ENCODE assay signal across 14 cellular contexts in genomic region chr20:49986049-49986448, GRCh38. TPM values are rescaled to one million over a fixed set of nuclear protein-coding genes. Genes with fewer than 3 reads are reported as not detected.
A peak's percentile ranks its signal among the peaks of the same experiment; 100 is the strongest.
DNase-seq lines count a peak whose midpoint lies in the region; ATAC-seq, FAIRE-seq and TF ChIP-seq lines count a peak whose summit lies in the region.
"Had no signal": no experiment of that assay in that cellular context is flagged by ENCODE, and none has a peak within 500 bp of the region (broad histone marks: within the 10 kb centered on the region; RNA-seq: fewer than 3 reads in every experiment).

No MANE protein-coding gene starts in this region.

- no peaks in the 10 kb centered on the region for H3K36me3 ChIP-seq in GM23338 (ENCODE audit: insufficient read depth)
- no peaks in the 10 kb centered on the region for H3K36me3 ChIP-seq in stomach smooth muscle (ENCODE audit: control insufficient read depth in 2 of 2, insufficient read depth in 2 of 2, low read length in 2 of 2)
- no peaks in the 10 kb centered on the region for H3K36me3 ChIP-seq in pancreas

- H3K27me3 Mint-ChIP-seq in GM23338 (ENCODE audit: insufficient read depth, low read depth, poor library complexity) = peaks cover 36% of the 10 kb centered on the region
- H3K27me3 Mint-ChIP-seq in glutamatergic neuron (ENCODE audit: unreplicated experiment) = peaks cover 2% of the 10 kb centered on the region

- H3K4me3 Mint-ChIP-seq in GM23338 (peak overlapping the region; percentile 30; the same call in 2 of the 3 replicates), glutamatergic neuron (ENCODE audit: unreplicated experiment) (peak overlapping the region; percentile 38)
- H3K4me3 Mint-ChIP-seq: activated CD4-positive, alpha-beta memory T cell treated with anti-CD3 and anti-CD28 coated beads, Interleukin-2, amount 10 ng/mL, durations not matched to agents 7 days and 5 days had no signal

- 0 out of 2 replicates have a peak, but pooled peaks cover 11% of the 10 kb centered on the region for H3F3A ChIP-seq in GM23338 (replicated peaks; ENCODE audit: low read depth)

- intact Hi-C loops in pancreas (cut with DNase I) = loop anchor here in 2 of 3 donors (10.0 kb wide), 2 partner anchors 169 to 189 kb away; partner anchors contain the start of gene PEDS1 (in 1 of the 2)

- H3K27ac Mint-ChIP-seq in GM23338 = no peak overlapping the region; the same call in 1 of the 2 replicates
- H3K27ac Mint-ChIP-seq in glutamatergic neuron (ENCODE audit: unreplicated experiment) = no peak overlapping the region
- H3K27ac Mint-ChIP-seq: activated CD4-positive, alpha-beta memory T cell treated with anti-CD3 and anti-CD28 coated beads, Interleukin-2, amount 10 ng/mL, durations not matched to agents 7 days and 5 days had no signal

- peak overlapping the region; percentile 99 for H3K4me2 ChIP-seq in GM23338

- H3K9ac ChIP-seq in stomach smooth muscle (ENCODE audit: low read length in 2 of 2) = no peak overlapping the region

- 84 to 90% methylated on average over 4 of the region's 4 CpGs for WGBS in pancreas, 2 donors

- peaks cover 7% of the 10 kb centered on the region; the same call in 1 of the 2 replicates for H4K20me1 ChIP-seq in GM23338 (replicated peaks; ENCODE audit: insufficient read depth)

- no peaks in the 10 kb centered on the region for H3K9me3 ChIP-seq in stomach smooth muscle (ENCODE audit: control insufficient read depth in 2 of 2, low read length in 2 of 2)
- H3K9me3 ChIP-seq in pancreas = no peaks in the 10 kb centered on the region

- no peaks in the 10 kb centered on the region for H3K9me2 ChIP-seq in GM23338 (ENCODE audit: insufficient read depth)

- H3K4me1 Mint-ChIP-seq in GM23338 (peaks cover 88% of the 10 kb centered on the region), glutamatergic neuron (ENCODE audit: low read depth, unreplicated experiment) (peaks cover 36% of the 10 kb centered on the region)

- H3K9me3 Mint-ChIP-seq in GM23338 (peaks cover 3% of the 10 kb centered on the region; the same call in 1 of the 3 replicates), glutamatergic neuron (ENCODE audit: unreplicated experiment) (peaks cover 5% of the 10 kb centered on the region)
- H3K9me3 Mint-ChIP-seq: activated CD4-positive, alpha-beta memory T cell treated with anti-CD3 and anti-CD28 coated beads, Interleukin-2, amount 10 ng/mL, durations not matched to agents 7 days and 5 days had no signal

- H3K36me3 Mint-ChIP-seq in GM23338 (ENCODE audit: low read depth) (peaks cover 31% of the 10 kb centered on the region), glutamatergic neuron (ENCODE audit: unreplicated experiment) (no peaks in the 10 kb centered on the region)

- H3K4me3 ChIP-seq in GM23338 (no peak overlapping the region), WI38 (ENCODE audit: low read depth, low read length) (peak overlapping the region; percentile 87), stomach smooth muscle (ENCODE audit: low read length in 2 of 2) (peak overlapping the region; percentile 15 to 17), pancreas (peak overlapping the region in 1 of 4 donors; percentile 48)

- FAIRE-seq in pancreas (lab: Jason Lieb, UNC) = no peak

- H3K27me3 ChIP-seq in GM23338 (ENCODE audit: insufficient read depth) = peaks cover 25% of the 10 kb centered on the region
- H3K27me3 ChIP-seq in stomach smooth muscle (ENCODE audit: control insufficient read depth in 1 of 2, insufficient read depth in 2 of 2, low read length in 2 of 2) = no peaks in the 10 kb centered on the region
- H3K27me3 ChIP-seq in pancreas = no peaks in the 10 kb centered on the region

- H2AFZ ChIP-seq in GM23338 = no peak overlapping the region

- peaks cover 70% of the 10 kb centered on the region for H3K4me1 ChIP-seq in GM23338 (ENCODE audit: insufficient read depth)
- H3K4me1 ChIP-seq in stomach smooth muscle (ENCODE audit: control insufficient read depth, insufficient read depth, low read length) = peaks cover 55% of the 10 kb centered on the region
- H3K4me1 ChIP-seq in pancreas = peaks cover 0 to 7% (median 4%) of the 10 kb centered on the region in 3 donors

- ATAC-seq in GM23338 = no peak
- ATAC-seq in HG02884 (IDR thresholded peaks at IDR 0.05; ENCODE audit: unreplicated experiment) = no peak
- ATAC-seq in HG03432 (IDR thresholded peaks at IDR 0.05; ENCODE audit: unreplicated experiment) = no peak
- no peak for ATAC-seq in pancreas
- ATAC-seq: HCT116 had no signal

- no peak for TF ChIP-seq CTCF in GM23338 (conservative IDR thresholded peaks at IDR 0.05; ENCODE audit: low read depth in 2 of 2)
- TF ChIP-seq CTCF in WI38 (IDR thresholded peaks at IDR 0.05; ENCODE audit: low read depth, low read length) = no peak
- TF ChIP-seq CTCF in glutamatergic neuron (IDR thresholded peaks at IDR 0.05; ENCODE audit: partially characterized antibody, unreplicated experiment) = no peak
- no peak for TF ChIP-seq CTCF in pancreas (IDR thresholded peaks at IDR 0.05)

- DNase-seq in GM23338 (ENCODE audit: low spot score) (no peak), glutamatergic neuron (no peak), pancreas (no peak)
- DNase-seq: activated CD4-positive, alpha-beta memory T cell treated with anti-CD3 and anti-CD28 coated beads, Interleukin-2, amount 10 ng/mL, durations not matched to agents 7 days and 5 days; activated effector memory CD4-positive, alpha-beta T cell treated with Interleukin-2 at 50 U/mL for 16 hours; NCI-H1417; NCI-H510A treated with DMSO at 0.1 percent for 48 hours; RPMI8226; T-helper 9 cell had no signal

- no peak overlapping the region for H3K27ac ChIP-seq in GM23338 (ENCODE audit: low read depth)
- H3K27ac ChIP-seq in stomach smooth muscle (ENCODE audit: low read length) = no peak overlapping the region
- no peak overlapping the region for H3K27ac ChIP-seq in pancreas

- H3K79me2 ChIP-seq in GM23338 (replicated peaks; ENCODE audit: insufficient read depth) = peaks cover 9% of the 10 kb centered on the region

TF ChIP-seq in GM23338, 12 proteins besides CTCF, POLR2A, EP300 and RAD21 (continues in another document):
- TF ChIP-seq CREB1 (CRISPR knock-in tag; IDR thresholded peaks at IDR 0.05; ENCODE audit: low read depth) = no peak
- no peak for TF ChIP-seq JUNB (IDR thresholded peaks at IDR 0.05; ENCODE audit: unreplicated experiment)
- TF ChIP-seq EZH2 (IDR thresholded peaks at IDR 0.05; ENCODE audit: low read depth, unreplicated experiment) = no peak
- no peak for TF ChIP-seq STAT1 (IDR thresholded peaks at IDR 0.05; ENCODE audit: unreplicated experiment)
- TF ChIP-seq EZH2phosphoT487 (IDR thresholded peaks at IDR 0.05; ENCODE audit: unreplicated experiment) = no peak
- TF ChIP-seq POLR2AphosphoS5 (IDR thresholded peaks at IDR 0.05; ENCODE audit: low read depth) = no peak
- no peak for TF ChIP-seq ZNF331 (CRISPR knock-in tag; IDR thresholded peaks at IDR 0.05; ENCODE audit: low read depth)
- no peak for TF ChIP-seq ZNF114 (CRISPR knock-in tag; IDR thresholded peaks at IDR 0.05)
- TF ChIP-seq NANOG (IDR thresholded peaks at IDR 0.05; ENCODE audit: borderline replicate concordance) = no peak

RNA-seq across cellular contexts. Expression of gene SNAI1, which starts 3.3 kb away (rescaled TPM):
- 2.9 and 4.2 TPM in 2 replicates for total RNA-seq in GM23338 (2014; rRNA removed; shearing (Covaris generic))
- polyA plus RNA-seq in GM23338 (2016; fragmentation: Nextera tagmentation; extraction: Ambion mirVana) (7.9 and 8.4 TPM in 2 replicates), pancreas (1 to 10 TPM; 2.1 to 2.9 TPM)
- total RNA-seq in glutamatergic neuron (ENCODE audit: unreplicated experiment) (3.9 TPM), pancreas (1 to 10 TPM in 2 of 6 donors, under 1 TPM in 4; 0.31 to 1.8 (median 0.52) TPM)

RNA-seq across cellular contexts. Expression of gene RNF114, which starts 49.9 kb away (rescaled TPM):
- total RNA-seq in GM23338 (2014; rRNA removed; shearing (Covaris generic)) = 211 and 279 TPM in 2 replicates
- polyA plus RNA-seq in GM23338 (2016; fragmentation: Nextera tagmentation; extraction: Ambion mirVana) (153 and 155 TPM in 2 replicates), pancreas (10 to 100 TPM; 33.3 to 41.2 TPM)
- total RNA-seq in glutamatergic neuron (ENCODE audit: unreplicated experiment) (64.2 TPM), pancreas (10 to 100 TPM; 37.1 to 61.9 (median 47.0) TPM)
